In the genomic region with DNA sequence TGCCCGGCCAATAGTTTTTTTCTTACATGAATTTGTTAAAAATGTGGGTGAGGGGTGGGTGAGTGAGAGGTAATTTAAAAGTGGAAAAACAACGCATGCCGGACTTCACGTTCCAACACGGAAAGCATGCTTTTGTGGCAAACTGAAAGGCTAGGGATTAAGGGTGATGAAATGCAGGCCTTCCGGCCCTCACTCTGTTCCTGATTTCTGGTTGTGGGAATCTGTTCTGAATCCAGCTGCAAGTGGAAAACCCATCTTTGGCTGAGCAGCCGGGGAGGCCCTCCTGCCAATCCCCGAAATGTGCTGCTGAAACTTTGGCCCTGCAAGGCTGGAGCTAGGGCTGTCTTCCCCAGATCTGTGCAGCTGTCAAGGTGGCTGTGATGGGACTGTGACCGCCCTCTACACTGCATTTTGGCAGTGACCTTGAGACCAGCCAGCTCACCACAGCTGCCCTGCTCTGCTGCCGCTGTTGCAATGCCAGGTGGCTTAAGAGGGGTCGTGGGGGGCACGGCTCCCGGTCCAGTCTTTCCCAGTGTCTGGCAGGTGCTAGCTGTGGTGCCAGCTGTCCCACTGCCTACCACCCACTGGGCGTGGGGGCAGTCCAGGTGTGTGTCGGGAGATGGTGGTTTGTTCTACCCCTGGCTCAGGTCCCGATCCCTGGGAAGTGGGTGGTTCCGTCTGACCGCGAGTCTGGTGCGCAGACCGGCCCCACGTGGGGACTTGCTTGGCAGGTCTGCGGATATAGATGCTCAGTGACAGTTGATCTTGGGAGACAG, we compare ENCODE assay signal across 8 cellular contexts. TPM values are rescaled to one million over a fixed set of nuclear protein-coding genes. Genes with fewer than 3 reads are reported as not detected.
A peak's percentile ranks its signal among the peaks of the same experiment; 100 is the strongest.
DNase-seq lines count a peak whose midpoint lies in the region; ATAC-seq, FAIRE-seq and TF ChIP-seq lines count a peak whose summit lies in the region.

No MANE protein-coding gene starts in this region.

- peaks cover 3% of the 10 kb centered on the region in 2 experiments; a peak in 4 of 5 replicates for H3K36me3 ChIP-seq in HepG2 (replicated peaks in 1 of 2; ENCODE audit: control insufficient read depth in 1 of 2, insufficient read depth in 2 of 2, low read length in 2 of 2)
- no peaks in the 10 kb centered on the region for H3K36me3 ChIP-seq in testis (ENCODE audit: low read depth, missing control alignments)

- in situ Hi-C loops in HepG2 (cut with HindIII; ENCODE audit: extremely low pct_ligation_motif_present, low pct_unique_long_range_greater_than_20kb) = no loop called here

- no TSS peak for BruUV-seq in HepG2 (replicated peaks; lab: Mats Ljungman, UMichigan)

- peaks cover 30% of the 10 kb centered on the region for H3K79me2 ChIP-seq in HepG2 (ENCODE audit: insufficient read depth, low read length)

- H2AFZ ChIP-seq in HepG2 (ENCODE audit: low read length) = no peak overlapping the region

- POLR2A ChIA-PET in HepG2 (lab: Yijun Ruan, JAX) = interaction anchor here (1.0 to 4.5 kb wide), 5 partner anchors 39 to 299 kb away, joined by 3 to 93 read pairs (median 4); a partner anchor contains a TSS

- 0 out of 2 replicates have a peak, but pooled peaks have one; percentile 13 for TF ChIP-seq RAD21 in HepG2 (CRISPR knock-in tag; IDR thresholded peaks at IDR 0.05)

- CTCF ChIA-PET in HepG2 (lab: Yijun Ruan, JAX; ENCODE audit: low intra/inter-chr PET ratio, low total read pairs) = no interaction called here

- DNase-seq in DMS53 (lab: John Stamatoyannopoulos, UW) (peak; percentile 79), NCI-H1105 treated with DMSO at 0.1 percent for 48 hours (lab: John Stamatoyannopoulos, UW) (peak; percentile 46), cerebellar cortex (ENCODE audit: low spot score) (peak; percentile 22), HepG2 (ENCODE audit: low spot score) (peak; percentile 56), testis (peak; percentile 26), posterior vena cava (ENCODE audit: low spot score) (no peak)

- TF ChIP-seq POLR2A in HepG2 (IDR thresholded peaks at IDR 0.05; ENCODE audit: insufficient read depth in 1 of 2, low read depth in 2 of 2, low read length in 2 of 2) (peak; percentile 31 to 51; a peak in 2 of 4 replicates), testis (IDR thresholded peaks at IDR 0.05) (no peak)

- FAIRE-seq in HepG2 (lab: Jason Lieb, UNC) = no peak

- H3K4me2 ChIP-seq in HepG2 (ENCODE audit: low read depth, low read length) = peak overlapping the region; percentile 95

- H3K9ac ChIP-seq in HepG2 (ENCODE audit: insufficient read depth, low read depth, low read length) = peak overlapping the region; percentile 46

- TF ChIP-seq EP300 in HepG2 (IDR thresholded peaks at IDR 0.05; ENCODE audit: low read depth in 2 of 2, low read length in 2 of 2) (no peak), HepG2 (CRISPR knock-in tag; IDR thresholded peaks at IDR 0.05; ENCODE audit: borderline replicate concordance) (no peak)

- TF ChIP-seq CTCF in HepG2 (CRISPR knock-in tag; IDR thresholded peaks at IDR 0.05) (no peak), testis (IDR thresholded peaks at IDR 0.05) (no peak)

- H3K4me3 ChIP-seq in HepG2 (replicated peaks in 1 of 3; ENCODE audit: insufficient read depth in 1 of 3, low read depth in 2 of 3, low read length in 3 of 3) = peak overlapping the region; percentile 39 to 76 (median 58)
- no peak overlapping the region for H3K4me3 ChIP-seq in testis

- 9% methylated on average over 14 of the region's 23 CpGs for WGBS in HepG2 (ENCODE audit: low lambda C conversion rate)
- WGBS in testis, 2 donors = 10 to 16% methylated on average over 18 to 22 of the region's 23 CpGs

- no peaks in the 10 kb centered on the region for H3K27me3 ChIP-seq in HepG2 (ENCODE audit: control insufficient read depth in 1 of 2, insufficient read depth in 2 of 2, low read length in 2 of 2)
- H3K27me3 ChIP-seq in testis = no peaks in the 10 kb centered on the region

- peak; percentile 74 for ATAC-seq in HepG2
- no peak for ATAC-seq in HG03571 (IDR thresholded peaks at IDR 0.05; ENCODE audit: unreplicated experiment)
- ATAC-seq in HG02884 (IDR thresholded peaks at IDR 0.05; ENCODE audit: unreplicated experiment) = no peak

- intact Hi-C loops in HepG2 (cut with micrococcal nuclease; ENCODE audit: unreplicated experiment) = no loop called here
- intact Hi-C loops in testis (cut with DNase I; ENCODE audit: low total_unique reads) = no loop called here
- intact Hi-C loops in posterior vena cava (cut with DNase I) = loop anchor here in 1 of 2 donors (5.0 kb wide), 1 partner anchor 37 kb away; a partner anchor contains a TSS

- no peaks in the 10 kb centered on the region for H4K20me1 ChIP-seq in HepG2 (ENCODE audit: insufficient read depth, low read length)

- H3K27ac ChIP-seq in HepG2 (ENCODE audit: extremely low read length, insufficient read depth, low read length) (peak overlapping the region; percentile 81), testis (peak overlapping the region in 1 of 2 donors; percentile 23)

- H3K4me1 ChIP-seq in HepG2 (ENCODE audit: insufficient read depth, low read length) (peaks cover 72% of the 10 kb centered on the region), testis (peaks cover 19% of the 10 kb centered on the region)

- H3K9me3 ChIP-seq in HepG2 (ENCODE audit: low read length) (no peaks in the 10 kb centered on the region), testis (no peaks in the 10 kb centered on the region)

TF ChIP-seq in HepG2, 621 proteins besides CTCF, POLR2A, EP300 and RAD21 (continues in another document):
- TF ChIP-seq SAP130 (CRISPR knock-in tag; IDR thresholded peaks at IDR 0.05; ENCODE audit: low read depth) (peak; percentile 72), YEATS4 (CRISPR knock-in tag; IDR thresholded peaks at IDR 0.05; ENCODE audit: borderline replicate concordance) (peak; percentile 54; the same call in 1 of the 2 replicates), ZBTB38 (CRISPR knock-in tag; IDR thresholded peaks at IDR 0.05) (no peak), ZNF317 (CRISPR knock-in tag; IDR thresholded peaks at IDR 0.05) (0 out of 2 replicates have a peak, but pooled peaks have one; percentile 33), ERF (CRISPR knock-in tag; IDR thresholded peaks at IDR 0.05) (peak; percentile 6; the same call in 1 of the 2 replicates), ARNT2 (CRISPR knock-in tag; IDR thresholded peaks at IDR 0.05; ENCODE audit: low read depth) (peak; percentile 40; the same call in 1 of the 2 replicates), ZNF746 (CRISPR knock-in tag; IDR thresholded peaks at IDR 0.05) (0 out of 2 replicates have a peak, but pooled peaks have one; percentile 37), TBL1XR1 (IDR thresholded peaks at IDR 0.05; ENCODE audit: borderline replicate concordance, low read length, partially characterized antibody) (no peak), MED1 (CRISPR knock-in tag; IDR thresholded peaks at IDR 0.05) (peak; percentile 77), SKI (IDR thresholded peaks at IDR 0.05; ENCODE audit: partially characterized antibody) (peak; percentile 70), ZNF124 (CRISPR knock-in tag; IDR thresholded peaks at IDR 0.05) (no peak), MIER3 (CRISPR knock-in tag; IDR thresholded peaks at IDR 0.05; ENCODE audit: borderline replicate concordance) (0 out of 2 replicates have a peak, but pooled peaks have one; percentile 18), ESRRA (CRISPR knock-in tag; IDR thresholded peaks at IDR 0.05; ENCODE audit: low read depth) (peak; percentile 50), POLR2G (IDR thresholded peaks at IDR 0.05; ENCODE audit: low read depth, low read length) (peak; percentile 60; the same call in 1 of the 2 replicates), HOXA5 (CRISPR knock-in tag; IDR thresholded peaks at IDR 0.05) (0 out of 2 replicates have a peak, but pooled peaks have one; percentile 29), ZFP90 (CRISPR knock-in tag; IDR thresholded peaks at IDR 0.05; ENCODE audit: borderline replicate concordance) (0 out of 2 replicates have a peak, but pooled peaks have one; percentile 57), THAP11 (CRISPR knock-in tag; IDR thresholded peaks at IDR 0.05) (0 out of 2 replicates have a peak, but pooled peaks have one; percentile 16), CBX5 (CRISPR knock-in tag; IDR thresholded peaks at IDR 0.05; ENCODE audit: borderline replicate concordance) (peak; percentile 21; the same call in 1 of the 2 replicates), MYC (CRISPR knock-in tag; IDR thresholded peaks at IDR 0.05; ENCODE audit: borderline replicate concordance) (peak; percentile 61), ZNF644 (CRISPR knock-in tag; IDR thresholded peaks at IDR 0.05; ENCODE audit: low read depth) (no peak), CBFB (CRISPR knock-in tag; IDR thresholded peaks at IDR 0.05) (0 out of 2 replicates have a peak, but pooled peaks have one; percentile 49), ZNF724P (CRISPR knock-in tag; IDR thresholded peaks at IDR 0.05; ENCODE audit: borderline replicate concordance) (0 out of 2 replicates have a peak, but pooled peaks have one; percentile 39)

RNA-seq across cellular contexts. Expression of a gene that starts 39.0 kb away (rescaled TPM):
- 7.3 and 10.6 TPM in 2 replicates for total RNA-seq in HepG2 (2016; rRNA removed; fragmentation: Illumina TruSeq; extraction: Trizol)
- 3.8 and 4.4 TPM in 2 replicates for total RNA-seq in HepG2 (2016; cell fraction: cytosol; rRNA removed; fragmentation: Illumina TruSeq; extraction: Trizol; ENCODE audit: low read depth)
- 7.1 and 9.6 TPM in 2 replicates for total RNA-seq in HepG2 (2016; cell fraction: insoluble cytoplasmic fraction; rRNA removed; fragmentation: Illumina TruSeq; extraction: Trizol)
- 8.1 and 9.5 TPM in 2 replicates for total RNA-seq in HepG2 (2016; cell fraction: membrane; rRNA removed; fragmentation: Illumina TruSeq; extraction: Trizol)
- total RNA-seq in HepG2 (2016; cell fraction: nucleus; rRNA removed; fragmentation: Illumina TruSeq; extraction: Trizol) = 9.9 and 12.1 TPM in 2 replicates
- polyA plus RNA-seq in HepG2 (2011; rRNA removed) = 4.7 and 6.9 TPM in 2 replicates
- polyA plus RNA-seq in HepG2 (2011; cell fraction: cytosol; rRNA removed) = 2.9 and 3.5 TPM in 2 replicates
- 4.1 and 4.6 TPM in 2 replicates for polyA plus RNA-seq in HepG2 (2011; cell fraction: nucleus; rRNA removed)
- polyA plus RNA-seq in HepG2 (2012) = 4.5 and 7.0 TPM in 2 replicates
- 0.29 and 0.33 TPM in 2 replicates for polyA plus RNA-seq in HepG2 (2016; cell fraction: cytosol; fragmentation: Illumina TruSeq; extraction: Trizol; ENCODE audit: low read depth)
- polyA plus RNA-seq in HepG2 (2016; cell fraction: insoluble cytoplasmic fraction; fragmentation: Illumina TruSeq; extraction: Trizol; ENCODE audit: low read depth) = 6.2 and 6.4 TPM in 2 replicates
- polyA plus RNA-seq in HepG2 (2016; cell fraction: membrane; fragmentation: Illumina TruSeq; extraction: Trizol; ENCODE audit: low read depth) = 1.1 and 1.2 TPM in 2 replicates
- polyA plus RNA-seq in HepG2 (2016; cell fraction: nucleus; fragmentation: Illumina TruSeq; extraction: Trizol; ENCODE audit: insufficient read depth, low read depth) = 5.5 and 5.9 TPM in 2 replicates
- polyA minus RNA-seq in HepG2 (2011; rRNA and poly(A)+ RNA removed; ENCODE audit: low replicate concordance) = 0.07 and 21.8 TPM in 2 replicates
- 18.3 and 21.8 TPM in 2 replicates for polyA minus RNA-seq in HepG2 (2011; cell fraction: cytosol; rRNA and poly(A)+ RNA removed)
- polyA minus RNA-seq in HepG2 (2011; cell fraction: nucleus; rRNA and poly(A)+ RNA removed) = 44.1 and 46.4 TPM in 2 replicates
- total RNA-seq in testis = 1 to 10 TPM; 3.2 to 3.8 TPM
- polyA plus RNA-seq in testis (ENCODE audit: insufficient read depth, low read depth, low replicate concordance) = 0.40 TPM
- 1 to 10 TPM; 3.2 to 4.3 TPM for total RNA-seq in posterior vena cava

Comparison
In these comparisons a context has a peak if more than half of its experiments do, and no peak if none do; other contexts are left out.
1. H3K4me3 ChIP-seq: peak in HepG2 (3 of 3); none in testis (0 of 2).